Comparison of ENCODE assay signal across 8 cellular contexts in the genomic region with DNA sequence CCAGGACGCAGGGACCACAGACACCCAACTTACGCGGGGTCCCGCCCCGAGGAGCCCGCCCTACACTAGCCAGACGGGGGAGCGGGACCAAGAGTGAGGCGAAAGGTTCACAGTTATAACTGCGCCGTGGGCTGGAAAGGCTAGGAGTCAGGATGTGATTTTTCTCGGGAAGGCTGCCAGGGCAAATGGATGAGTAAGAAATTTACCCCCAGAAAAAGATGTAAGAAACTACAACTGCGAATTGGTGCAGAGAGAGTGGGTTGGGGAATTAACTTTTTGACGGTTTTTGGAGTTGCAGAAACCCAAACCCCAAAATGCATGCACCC. TPM values are rescaled to one million over a fixed set of nuclear protein-coding genes. Genes with fewer than 3 reads are reported as not detected.
DNase-seq lines count a peak whose midpoint lies in the region; ATAC-seq and TF ChIP-seq lines count a peak whose summit lies in the region.

No MANE protein-coding gene starts in this region.

- CTCF ChIA-PET in activated CD8-positive, alpha-beta memory T cell treated with anti-CD3 and anti-CD28 coated beads, Interleukin-2, amount 10 ng/mL, durations not matched to agents 7 days and 5 days (lab: Charles Lee): no interaction called here

- H3K36me3 Mint-ChIP-seq in activated CD8-positive, alpha-beta memory T cell treated with anti-CD3 and anti-CD28 coated beads, Interleukin-2, amount 10 ng/mL, durations not matched to agents 7 days and 5 days: no peaks in the 10 kb centered on the region
- H3K36me3 Mint-ChIP-seq in activated naive CD8-positive, alpha-beta T cell: no peaks in the 10 kb centered on the region

- H3K27ac ChIP-seq in right lobe of liver: no peak overlapping the region
- no peak overlapping the region for H3K27ac ChIP-seq in suprapubic skin

- H3K27ac Mint-ChIP-seq in activated CD8-positive, alpha-beta memory T cell treated with anti-CD3 and anti-CD28 coated beads, Interleukin-2, amount 10 ng/mL, durations not matched to agents 7 days and 5 days: no peak overlapping the region
- no peak overlapping the region for H3K27ac Mint-ChIP-seq in activated naive CD8-positive, alpha-beta T cell

- peaks cover 31% of the 10 kb centered on the region for H3K4me1 Mint-ChIP-seq in activated CD8-positive, alpha-beta memory T cell treated with anti-CD3 and anti-CD28 coated beads, Interleukin-2, amount 10 ng/mL, durations not matched to agents 7 days and 5 days
- peaks cover 28% of the 10 kb centered on the region for H3K4me1 Mint-ChIP-seq in activated naive CD8-positive, alpha-beta T cell (ENCODE audit: low read depth)

- ATAC-seq in activated CD8-positive, alpha-beta memory T cell treated with anti-CD3 and anti-CD28 coated beads, Interleukin-2, amount 10 ng/mL, durations not matched to agents 7 days and 5 days: no peak
- ATAC-seq in right lobe of liver (no peak), left lobe of liver (no peak)

- DNase-seq in activated CD8-positive, alpha-beta memory T cell treated with anti-CD3 and anti-CD28 coated beads, Interleukin-2, amount 10 ng/mL, durations not matched to agents 7 days and 5 days: no peak
- DNase-seq in activated CD8-positive, alpha-beta memory T cell treated with anti-CD3 and anti-CD28 coated beads for 24 hours: no peak
- DNase-seq in right lobe of liver (no peak), suprapubic skin (ENCODE audit: low spot score in 2 of 2) (no peak), HuH-7.5 (ENCODE audit: low spot score) (no peak), left lobe of liver (ENCODE audit: low spot score) (no peak), DMS79 (lab: John Stamatoyannopoulos, UW) (no peak)

- peaks cover 51% of the 10 kb centered on the region for H3K27me3 Mint-ChIP-seq in activated CD8-positive, alpha-beta memory T cell treated with anti-CD3 and anti-CD28 coated beads, Interleukin-2, amount 10 ng/mL, durations not matched to agents 7 days and 5 days
- H3K27me3 Mint-ChIP-seq in activated naive CD8-positive, alpha-beta T cell: no peaks in the 10 kb centered on the region

- intact Hi-C loops in right lobe of liver (cut with DNase I): loop anchor here in 1 of 2 donors (10.0 kb wide), 1 partner anchor 187 kb away; no protein-coding TSS in a partner anchor

- H3K27me3 ChIP-seq in right lobe of liver: no peaks in the 10 kb centered on the region
- H3K27me3 ChIP-seq in suprapubic skin: peaks cover 13% of the 10 kb centered on the region

- TF ChIP-seq CTCF in right lobe of liver (IDR thresholded peaks at IDR 0.05) (peak in 1 of 4 donors; percentile 7), suprapubic skin (IDR thresholded peaks at IDR 0.05) (no peak)

- H3K9me3 ChIP-seq in right lobe of liver: no peaks in the 10 kb centered on the region
- H3K9me3 ChIP-seq in suprapubic skin: no peaks in the 10 kb centered on the region

- TF ChIP-seq POLR2A in right lobe of liver (IDR thresholded peaks at IDR 0.05): no peak
- no peak for TF ChIP-seq POLR2A in suprapubic skin (IDR thresholded peaks at IDR 0.05)

- H3K4me3 ChIP-seq in right lobe of liver (peak overlapping the region; percentile 37 to 48 (median 48)), suprapubic skin (peak overlapping the region; percentile 81)

- no peak for TF ChIP-seq EP300 in suprapubic skin (IDR thresholded peaks at IDR 0.05)

- H3K36me3 ChIP-seq in right lobe of liver (no peaks in the 10 kb centered on the region), suprapubic skin (no peaks in the 10 kb centered on the region)

- H3K4me3 Mint-ChIP-seq in activated CD8-positive, alpha-beta memory T cell treated with anti-CD3 and anti-CD28 coated beads, Interleukin-2, amount 10 ng/mL, durations not matched to agents 7 days and 5 days: peak overlapping the region; percentile 71
- peak overlapping the region; percentile 85 for H3K4me3 Mint-ChIP-seq in activated naive CD8-positive, alpha-beta T cell

- 2% methylated on average over 14 of the region's 14 CpGs for WGBS in right lobe of liver (ENCODE audit: insufficient coverage, low coverage, low lambda C conversion rate, missing lambda C conversion rate)
- WGBS in suprapubic skin: 2% methylated on average over 14 of the region's 14 CpGs

- no peaks in the 10 kb centered on the region for H3K9me3 Mint-ChIP-seq in activated CD8-positive, alpha-beta memory T cell treated with anti-CD3 and anti-CD28 coated beads, Interleukin-2, amount 10 ng/mL, durations not matched to agents 7 days and 5 days (ENCODE audit: low read depth)
- H3K9me3 Mint-ChIP-seq in activated naive CD8-positive, alpha-beta T cell (ENCODE audit: low read depth): no peaks in the 10 kb centered on the region

- H3K4me1 ChIP-seq in right lobe of liver (peaks cover 0 to 7% (median 0%) of the 10 kb centered on the region in 4 donors), suprapubic skin (peaks cover 44% of the 10 kb centered on the region)

RNA-seq across cellular contexts. Expression of a gene that starts 1.3 kb away (rescaled TPM):
- total RNA-seq in activated CD8-positive, alpha-beta memory T cell treated with anti-CD3 and anti-CD28 coated beads, Interleukin-2, amount 10 ng/mL, durations not matched to agents 7 days and 5 days: 1 to 10 TPM; 3.8 to 6.1 TPM
- 10 to 100 TPM in 1 of 6 experiments, 1 to 10 TPM in 5; 3.4 to 10.6 (median 5.3) TPM for total RNA-seq in right lobe of liver
- total RNA-seq in suprapubic skin: 1 to 10 TPM; 1.3 to 5.1 (median 3.9) TPM
- 4.2 TPM for total RNA-seq in left lobe of liver
